In the genomic region with DNA sequence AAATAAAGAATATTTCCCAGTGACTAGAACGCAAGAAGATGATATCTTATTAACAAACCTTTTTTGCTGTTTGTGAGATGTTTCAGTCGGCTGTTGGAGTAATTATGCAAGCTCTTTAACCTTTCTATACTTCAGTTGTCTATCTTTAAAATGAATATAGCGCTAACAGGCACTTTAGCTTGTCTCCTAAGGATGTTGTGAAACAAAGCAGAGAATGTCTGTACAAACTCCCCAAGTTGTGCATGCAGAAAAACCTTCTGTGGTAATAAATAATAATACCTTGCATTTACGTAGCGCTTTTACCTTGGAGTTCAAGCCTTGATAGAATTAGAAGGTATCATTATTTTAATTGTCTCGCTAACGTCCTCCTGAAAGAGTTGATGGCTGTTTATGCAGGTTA, we compare ENCODE assay signal across 9 cellular contexts. TPM values are rescaled to one million over a fixed set of nuclear protein-coding genes. Genes with fewer than 3 reads are reported as not detected.
DNase-seq lines count a peak whose midpoint lies in the region; ATAC-seq and TF ChIP-seq lines count a peak whose summit lies in the region.
"Had no signal": no experiment of that assay in that cellular context is flagged by ENCODE, and none has a peak within 500 bp of the region (broad histone marks: within the 10 kb centered on the region; RNA-seq: fewer than 3 reads in every experiment).

No MANE protein-coding gene starts in this region.

- H3K36me3 ChIP-seq in hepatocyte (replicated peaks; ENCODE audit: insufficient read depth, low read depth) (no peaks in the 10 kb centered on the region), skeletal muscle satellite cell (ENCODE audit: insufficient read depth, low read length) (no peaks in the 10 kb centered on the region)

- H2AFZ ChIP-seq in hepatocyte, result peak overlapping the region; percentile 73

- peak overlapping the region; percentile 92 for H3K27ac ChIP-seq in RWPE1
- peak overlapping the region; percentile 82 for H3K27ac ChIP-seq in hepatocyte

- H3K4me3 ChIP-seq in hepatocyte, result no peak overlapping the region
- no peak overlapping the region for H3K4me3 ChIP-seq in skeletal muscle satellite cell (ENCODE audit: low read length)

- H3K79me2 ChIP-seq in hepatocyte, result peaks cover 26% of the 10 kb centered on the region

- no peak for DNase-seq in HFFc6
- DNase-seq in RWPE1 (ENCODE audit: low spot score), result no peak
- DNase-seq in hepatocyte (ENCODE audit: low spot score), result no peak
- no peak for DNase-seq in activated gamma-delta T cell (lab: John Stamatoyannopoulos, UW)
- DNase-seq: cortex of kidney had no signal

- H4K20me1 ChIP-seq in hepatocyte (ENCODE audit: insufficient read depth, poor library complexity, severe bottlenecking), result peaks cover 24% of the 10 kb centered on the region

- POLR2A ChIA-PET in RWPE1 (lab: Yijun Ruan, JAX; ENCODE audit: low non-redundant PET), result no interaction called here

- H3K9me2 ChIP-seq in hepatocyte (replicated peaks; ENCODE audit: insufficient read depth), result no peaks in the 10 kb centered on the region

- peaks cover 16% of the 10 kb centered on the region for H3K36me3 Mint-ChIP-seq in HFFc6 (ENCODE audit: low read depth)

- H3K4me2 ChIP-seq in hepatocyte, result peak overlapping the region; percentile 72
- peak overlapping the region; percentile 90 for H3K4me2 ChIP-seq in skeletal muscle satellite cell (ENCODE audit: low read length)

- 65% methylated on average over 7 of the region's 7 CpGs for WGBS in hepatocyte (ENCODE audit: low lambda C conversion rate, missing lambda C conversion rate)

- peak overlapping the region; percentile 74 for H3K27ac Mint-ChIP-seq in HFFc6

- TF ChIP-seq CTCF in HFFc6 (IDR thresholded peaks at IDR 0.05), result no peak
- TF ChIP-seq CTCF in RWPE1 (conservative IDR thresholded peaks at IDR 0.05; ENCODE audit: low read depth), result no peak
- TF ChIP-seq CTCF in hepatocyte (IDR thresholded peaks at IDR 0.05; ENCODE audit: poor library complexity), result no peak

- no peak overlapping the region for H3K9ac ChIP-seq in skeletal muscle satellite cell (ENCODE audit: low read depth, low read length)

- H3K9me3 Mint-ChIP-seq in HFFc6, result no peaks in the 10 kb centered on the region

- CTCF ChIA-PET in RWPE1 (lab: Yijun Ruan, JAX), result no interaction called here

- peaks cover 13% of the 10 kb centered on the region for H3K4me1 Mint-ChIP-seq in HFFc6 (ENCODE audit: low read depth)

- H3K4me3 Mint-ChIP-seq in HFFc6, result peak overlapping the region; percentile 42; the same call in 1 of the 2 replicates

- H3K27me3 Mint-ChIP-seq in HFFc6 (ENCODE audit: insufficient read depth), result no peaks in the 10 kb centered on the region; the same call in 1 of the 2 replicates

- no peak for ATAC-seq in GM21737 (IDR thresholded peaks at IDR 0.05; ENCODE audit: unreplicated experiment)
- no peak for ATAC-seq in HG03108 (IDR thresholded peaks at IDR 0.05; ENCODE audit: unreplicated experiment)
- no peak for ATAC-seq in HG02610 (IDR thresholded peaks at IDR 0.05; ENCODE audit: unreplicated experiment)

- peaks cover 8% of the 10 kb centered on the region for H3K4me1 ChIP-seq in hepatocyte (ENCODE audit: insufficient read depth)
- H3K4me1 ChIP-seq in skeletal muscle satellite cell (ENCODE audit: control insufficient read depth, insufficient read depth, low read length), result peaks cover 12% of the 10 kb centered on the region

- H3K27me3 ChIP-seq in hepatocyte, result no peaks in the 10 kb centered on the region
- H3K27me3 ChIP-seq in skeletal muscle satellite cell (ENCODE audit: control insufficient read depth, insufficient read depth, low read length), result no peaks in the 10 kb centered on the region

- H3K9me3 ChIP-seq in hepatocyte (ENCODE audit: low read depth) (no peaks in the 10 kb centered on the region), skeletal muscle satellite cell (replicated peaks; ENCODE audit: low read length) (no peaks in the 10 kb centered on the region)

RNA-seq across cellular contexts. Expression of gene KDM2A, which starts 1.9 kb away (rescaled TPM):
- 10 to 100 TPM; 46.1 to 55.0 (median 49.7) TPM for total RNA-seq in HFFc6 (2021; fragmentation: NEBNext Ultra II Directional; extraction: Animal tissue kit (Norgen Biotek cat#: 25700))
- total RNA-seq in hepatocyte, result 41.3 and 51.2 TPM in 2 replicates
- 18.7 and 19.7 TPM in 2 replicates for polyA plus RNA-seq in hepatocyte
- total RNA-seq in skeletal muscle satellite cell (2012; rRNA removed), result 31.2 and 40.4 TPM in 2 replicates
